ENCODE assay signal across 3 cellular contexts in the genomic region with DNA sequence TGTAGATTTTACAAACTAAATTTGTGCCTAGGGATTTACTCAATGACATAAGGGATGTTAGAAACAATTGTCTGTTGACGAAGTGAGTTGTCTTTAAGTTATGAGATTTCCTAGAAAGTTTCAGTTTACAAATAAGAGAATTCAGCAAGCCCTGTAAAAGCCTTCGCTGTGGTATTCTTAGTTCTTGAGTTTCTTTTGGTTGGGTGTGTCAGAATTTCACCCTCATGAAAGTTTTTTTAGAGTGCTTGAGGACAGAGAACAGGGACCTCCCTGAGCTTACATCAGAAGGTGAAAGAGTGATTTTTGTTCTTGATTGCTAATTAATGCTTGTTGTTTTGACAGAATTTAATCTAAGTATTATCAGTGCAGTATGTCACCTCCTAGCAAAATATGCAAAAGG.
"Had no signal": no experiment of that assay in that cellular context is flagged by ENCODE, and none has a peak within 500 bp of the region (broad histone marks: within the 10 kb centered on the region; RNA-seq: fewer than 3 reads in every experiment).

No MANE protein-coding gene starts in this region.

- H3K4me3 ChIP-seq: GM12878 had no signal

- ATAC-seq: GM12878 had no signal

- DNase-seq: GDM1, GF-D8 had no signal
